In genomic region chr15:40454904-40455391, GRCh38 we compare ENCODE assay signal across 12 cellular contexts. TPM values are rescaled to one million over a fixed set of nuclear protein-coding genes. Genes with fewer than 3 reads are reported as not detected.
DNase-seq lines count a peak whose midpoint lies in the region; ATAC-seq lines count a peak whose summit lies in the region.
"Had no signal": no experiment of that assay in that cellular context is flagged by ENCODE, and none has a peak within 500 bp of the region (broad histone marks: within the 10 kb centered on the region; RNA-seq: fewer than 3 reads in every experiment).

No MANE protein-coding gene starts in this region.

- no peaks in the 10 kb centered on the region for H3K9me3 Mint-ChIP-seq in activated naive CD4-positive, alpha-beta T cell treated with anti-CD3 and anti-CD28 coated beads, Interleukin-2, amount 50 U/mL, for 72 hours

- H3K36me3 Mint-ChIP-seq in activated naive CD4-positive, alpha-beta T cell treated with anti-CD3 and anti-CD28 coated beads, Interleukin-2, amount 50 U/mL, for 72 hours: no peaks in the 10 kb centered on the region

- DNase-seq in AG08396 (ENCODE audit: low spot score) (peak; percentile 68), HT1080 (ENCODE audit: low read depth) (peak; percentile 56), kidney glomerular epithelial cell (lab: John Stamatoyannopoulos, UW) (peak; percentile 13), left colon (no peak)
- DNase-seq in activated naive CD4-positive, alpha-beta T cell treated with anti-CD3 and anti-CD28 coated beads, Interleukin-2, amount 50 U/mL, for 72 hours (ENCODE audit: low spot score in 2 of 2): peak in 1 of 2 donors; percentile 30
- DNase-seq: kidney, NCI-H2107, T-helper 9 cell, upper lobe of right lung had no signal

- ATAC-seq in activated naive CD4-positive, alpha-beta T cell treated with anti-CD3 and anti-CD28 coated beads, Interleukin-2, amount 50 U/mL, for 72 hours: peak; percentile 40 to 54
- no peak for ATAC-seq in GM18502 (IDR thresholded peaks at IDR 0.05; ENCODE audit: poor library complexity, unreplicated experiment)
- no peak for ATAC-seq in HG02763 (IDR thresholded peaks at IDR 0.05; ENCODE audit: unreplicated experiment)
- ATAC-seq in HG02623 (IDR thresholded peaks at IDR 0.05; ENCODE audit: unreplicated experiment): no peak
- no peak for ATAC-seq in left colon
- ATAC-seq: upper lobe of right lung had no signal

- intact Hi-C loops in left colon (cut with DNase I, micrococcal nuclease): no loop called here

- H3K27ac Mint-ChIP-seq in activated naive CD4-positive, alpha-beta T cell treated with anti-CD3 and anti-CD28 coated beads, Interleukin-2, amount 50 U/mL, for 72 hours: peak overlapping the region; percentile 27 to 84

RNA-seq across cellular contexts. Expression of gene BAHD1, which starts 14.2 kb away (rescaled TPM):
- total RNA-seq in HT1080 (2014; rRNA removed; shearing (Covaris generic)): 17.5 and 18.0 TPM in 2 replicates
- 13.5 and 13.9 TPM in 2 replicates for polyA plus RNA-seq in HT1080 (2015; cell fraction: cytosol; rRNA removed)
- 23.7 and 28.3 TPM in 2 replicates for polyA plus RNA-seq in HT1080 (2015; cell fraction: nucleus; rRNA removed)
- total RNA-seq in activated naive CD4-positive, alpha-beta T cell treated with anti-CD3 and anti-CD28 coated beads, Interleukin-2, amount 50 U/mL, for 72 hours: 10 to 100 TPM; 14.6 to 15.1 TPM
- 10 to 100 TPM; 20.9 to 27.2 TPM for total RNA-seq in left colon

RNA-seq across cellular contexts. Expression of gene CHST14, which starts 15.8 kb away (rescaled TPM):
- 19.1 and 30.5 TPM in 2 replicates for total RNA-seq in HT1080 (2014; rRNA removed; shearing (Covaris generic))
- polyA plus RNA-seq in HT1080 (2015; cell fraction: cytosol; rRNA removed): 35.4 and 36.1 TPM in 2 replicates
- polyA plus RNA-seq in HT1080 (2015; cell fraction: nucleus; rRNA removed): 31.6 and 35.0 TPM in 2 replicates
- total RNA-seq in activated naive CD4-positive, alpha-beta T cell treated with anti-CD3 and anti-CD28 coated beads, Interleukin-2, amount 50 U/mL, for 72 hours: 1 to 10 TPM; 1.6 to 6.7 TPM
- total RNA-seq in left colon: 1 to 10 TPM; 2.5 to 5.1 TPM

RNA-seq across cellular contexts. Expression of gene IVD, which starts 49.4 kb away (rescaled TPM):
- 15.3 and 18.5 TPM in 2 replicates for total RNA-seq in HT1080 (2014; rRNA removed; shearing (Covaris generic))
- 29.0 and 30.0 TPM in 2 replicates for polyA plus RNA-seq in HT1080 (2015; cell fraction: cytosol; rRNA removed)
- polyA plus RNA-seq in HT1080 (2015; cell fraction: nucleus; rRNA removed): 67.2 and 80.6 TPM in 2 replicates
- 10 to 100 TPM; 45.2 to 66.9 TPM for total RNA-seq in activated naive CD4-positive, alpha-beta T cell treated with anti-CD3 and anti-CD28 coated beads, Interleukin-2, amount 50 U/mL, for 72 hours
- total RNA-seq in left colon: 10 to 100 TPM; 68.8 to 71.5 TPM

Comparison
In these comparisons a context has a peak if more than half of its experiments do, and no peak if none do; other contexts are left out.
1. DNase-seq: peak in AG08396 (single experiment), HT1080 (single experiment) and kidney glomerular epithelial cell (single experiment); none in left colon (0 of 2).
2. ATAC-seq: peak in activated naive CD4-positive, alpha-beta T cell treated with anti-CD3 and anti-CD28 coated beads, Interleukin-2, amount 50 U/mL, for 72 hours (2 of 2); none in GM18502 (single experiment), HG02763 (single experiment), HG02623 (single experiment) and left colon (single experiment).